ENCODE assay signal across 1 cellular context in the genomic region with DNA sequence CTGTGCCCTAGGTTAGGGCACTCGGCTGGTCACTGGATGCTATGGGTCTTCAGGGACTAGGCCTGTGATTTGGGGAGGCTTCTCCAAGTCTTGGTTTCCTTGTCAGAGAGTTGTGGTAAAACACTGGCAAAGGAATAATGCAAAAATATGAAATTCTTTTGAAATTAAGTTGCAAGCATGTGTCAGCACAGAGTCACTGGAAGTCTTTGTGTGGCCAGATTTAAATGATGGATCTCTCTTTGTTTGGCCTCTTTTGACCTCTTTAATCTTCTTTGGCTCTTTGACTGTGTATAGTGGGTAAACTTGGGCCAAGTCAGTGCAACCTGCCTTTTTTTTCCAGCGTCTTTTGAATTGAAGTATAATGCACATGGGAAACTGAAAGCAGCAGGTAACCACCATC.
A peak's percentile ranks its signal among the peaks of the same experiment; 100 is the strongest.
TF ChIP-seq lines count a peak whose summit lies in the region.

No MANE protein-coding gene starts in this region.

TF ChIP-seq in SK-N-SH, 30 proteins besides CTCF, POLR2A, EP300 and RAD21 (continued from another document):
- TF ChIP-seq RXRA (IDR thresholded peaks at IDR 0.05; ENCODE audit: borderline replicate concordance, low read depth), result peak; percentile 76; the same call in 1 of the 2 replicates
- TF ChIP-seq MXI1 (IDR thresholded peaks at IDR 0.05; ENCODE audit: low read depth, low read length), result no peak
- peak; percentile 64 for TF ChIP-seq NFIC (IDR thresholded peaks at IDR 0.05; ENCODE audit: borderline replicate concordance)
- peak; percentile 62 for TF ChIP-seq TCF12 (IDR thresholded peaks at IDR 0.05)
- TF ChIP-seq FOXJ3 (CRISPR knock-in tag; IDR thresholded peaks at IDR 0.05), result no peak
- TF ChIP-seq TEAD4 (IDR thresholded peaks at IDR 0.05; ENCODE audit: borderline replicate concordance, insufficient read depth), result peak; percentile 24; the same call in 1 of the 2 replicates
- no peak for TF ChIP-seq POLR2AphosphoS5 (IDR thresholded peaks at IDR 0.05; ENCODE audit: low read depth, low read length)
- TF ChIP-seq, protein P1, sequence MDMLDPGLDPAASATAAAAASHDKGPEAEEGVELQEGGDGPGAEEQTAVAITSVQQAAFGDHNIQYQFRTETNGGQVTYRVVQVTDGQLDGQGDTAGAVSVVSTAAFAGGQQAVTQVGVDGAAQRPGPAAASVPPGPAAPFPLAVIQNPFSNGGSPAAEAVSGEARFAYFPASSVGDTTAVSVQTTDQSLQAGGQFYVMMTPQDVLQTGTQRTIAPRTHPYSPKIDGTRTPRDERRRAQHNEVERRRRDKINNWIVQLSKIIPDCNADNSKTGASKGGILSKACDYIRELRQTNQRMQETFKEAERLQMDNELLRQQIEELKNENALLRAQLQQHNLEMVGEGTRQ (IDR thresholded peaks at IDR 0.05; ENCODE audit: borderline replicate concordance, low read depth, low read length), result no peak
- TF ChIP-seq, protein P2, sequence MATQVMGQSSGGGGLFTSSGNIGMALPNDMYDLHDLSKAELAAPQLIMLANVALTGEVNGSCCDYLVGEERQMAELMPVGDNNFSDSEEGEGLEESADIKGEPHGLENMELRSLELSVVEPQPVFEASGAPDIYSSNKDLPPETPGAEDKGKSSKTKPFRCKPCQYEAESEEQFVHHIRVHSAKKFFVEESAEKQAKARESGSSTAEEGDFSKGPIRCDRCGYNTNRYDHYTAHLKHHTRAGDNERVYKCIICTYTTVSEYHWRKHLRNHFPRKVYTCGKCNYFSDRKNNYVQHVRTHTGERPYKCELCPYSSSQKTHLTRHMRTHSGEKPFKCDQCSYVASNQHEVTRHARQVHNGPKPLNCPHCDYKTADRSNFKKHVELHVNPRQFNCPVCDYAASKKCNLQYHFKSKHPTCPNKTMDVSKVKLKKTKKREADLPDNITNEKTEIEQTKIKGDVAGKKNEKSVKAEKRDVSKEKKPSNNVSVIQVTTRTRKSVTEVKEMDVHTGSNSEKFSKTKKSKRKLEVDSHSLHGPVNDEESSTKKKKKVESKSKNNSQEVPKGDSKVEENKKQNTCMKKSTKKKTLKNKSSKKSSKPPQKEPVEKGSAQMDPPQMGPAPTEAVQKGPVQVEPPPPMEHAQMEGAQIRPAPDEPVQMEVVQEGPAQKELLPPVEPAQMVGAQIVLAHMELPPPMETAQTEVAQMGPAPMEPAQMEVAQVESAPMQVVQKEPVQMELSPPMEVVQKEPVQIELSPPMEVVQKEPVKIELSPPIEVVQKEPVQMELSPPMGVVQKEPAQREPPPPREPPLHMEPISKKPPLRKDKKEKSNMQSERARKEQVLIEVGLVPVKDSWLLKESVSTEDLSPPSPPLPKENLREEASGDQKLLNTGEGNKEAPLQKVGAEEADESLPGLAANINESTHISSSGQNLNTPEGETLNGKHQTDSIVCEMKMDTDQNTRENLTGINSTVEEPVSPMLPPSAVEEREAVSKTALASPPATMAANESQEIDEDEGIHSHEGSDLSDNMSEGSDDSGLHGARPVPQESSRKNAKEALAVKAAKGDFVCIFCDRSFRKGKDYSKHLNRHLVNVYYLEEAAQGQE (IDR thresholded peaks at IDR 0.05; ENCODE audit: low read depth, low read length), result no peak
- TF ChIP-seq MEF2A (IDR thresholded peaks at IDR 0.05; ENCODE audit: borderline replicate concordance, low read depth), result no peak
- no peak for TF ChIP-seq TAF1 (IDR thresholded peaks at IDR 0.05; ENCODE audit: borderline replicate concordance, low read depth, low read length)
- no peak for TF ChIP-seq GABPA (IDR thresholded peaks at IDR 0.05; ENCODE audit: low read depth)
- no peak for TF ChIP-seq YY1 (IDR thresholded peaks at IDR 0.05; ENCODE audit: low read depth)
- TF ChIP-seq, protein P3, sequence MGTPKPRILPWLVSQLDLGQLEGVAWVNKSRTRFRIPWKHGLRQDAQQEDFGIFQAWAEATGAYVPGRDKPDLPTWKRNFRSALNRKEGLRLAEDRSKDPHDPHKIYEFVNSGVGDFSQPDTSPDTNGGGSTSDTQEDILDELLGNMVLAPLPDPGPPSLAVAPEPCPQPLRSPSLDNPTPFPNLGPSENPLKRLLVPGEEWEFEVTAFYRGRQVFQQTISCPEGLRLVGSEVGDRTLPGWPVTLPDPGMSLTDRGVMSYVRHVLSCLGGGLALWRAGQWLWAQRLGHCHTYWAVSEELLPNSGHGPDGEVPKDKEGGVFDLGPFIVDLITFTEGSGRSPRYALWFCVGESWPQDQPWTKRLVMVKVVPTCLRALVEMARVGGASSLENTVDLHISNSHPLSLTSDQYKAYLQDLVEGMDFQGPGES (IDR thresholded peaks at IDR 0.05; ENCODE audit: low read depth, low read length), result no peak
- peak; percentile 50; the same call in 1 of the 2 replicates for TF ChIP-seq FOSL2 (IDR thresholded peaks at IDR 0.05; ENCODE audit: borderline replicate concordance, low read depth)
- TF ChIP-seq EZH2phosphoT487 (IDR thresholded peaks at IDR 0.05; ENCODE audit: borderline replicate concordance, low read depth), result no peak
- TF ChIP-seq FOXM1 (IDR thresholded peaks at IDR 0.05; ENCODE audit: low read depth), result no peak
